In the genomic region with DNA sequence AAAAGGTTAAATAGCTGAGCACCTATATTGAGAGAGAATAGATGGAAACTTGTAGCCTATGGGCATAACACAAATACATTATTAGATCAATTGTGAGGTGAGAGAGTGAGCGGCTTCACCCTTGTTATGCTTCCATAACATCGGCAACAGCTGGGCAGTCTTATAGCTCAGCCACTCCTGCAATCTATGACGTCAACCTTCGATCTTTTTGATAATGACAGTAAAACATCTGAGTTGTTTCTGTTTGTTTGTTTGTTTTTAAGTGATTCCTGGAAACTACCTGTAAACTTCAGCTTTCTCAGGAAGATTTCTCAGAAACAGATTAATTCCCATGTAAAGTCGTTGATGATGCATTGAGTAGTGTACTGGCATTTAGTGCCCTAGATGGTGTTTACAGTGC, we compare ENCODE assay signal across 22 cellular contexts.
"Had no signal": no experiment of that assay in that cellular context is flagged by ENCODE, and none has a peak within 500 bp of the region (broad histone marks: within the 10 kb centered on the region; RNA-seq: fewer than 3 reads in every experiment).

No MANE protein-coding gene starts in this region.

- H3K9me3 ChIP-seq: Peyer's patch, SJCRH30 had no signal

- H3K4me1 ChIP-seq: Peyer's patch, SJCRH30 had no signal

- H3K27ac ChIP-seq: HL-60, KMS-11, PC-9, Peyer's patch, SJCRH30 had no signal

- H3K4me2 ChIP-seq: KMS-11, PC-9 had no signal

- H3K36me3 ChIP-seq: Peyer's patch, SJCRH30 had no signal

- H3K4me3 ChIP-seq: PC-9, Peyer's patch, SJCRH30 had no signal

- DNase-seq: Kasumi-1, MM.1S, NCI-H1092 treated with DMSO at 0.1 percent for 48 hours, NCI-H1436, NCI-H187, NCI-H2029, NCI-H2081 treated with DMSO at 0.1 percent for 48 hours, NCI-H2171, NCI-H446, NCI-H510A, NCI-H524 treated with DMSO at 0.1 percent for 48 hours, NCI-H69, NCI-H774, Peyer's patch, RPMI8226, SHP77, SJCRH30, T-helper 1 cell had no signal

- FAIRE-seq: HTR-8/SVneo had no signal

- H3K27me3 ChIP-seq: Peyer's patch, SJCRH30 had no signal

- H2AFZ ChIP-seq: PC-9 had no signal
